18 cellular contexts compared by ENCODE assay signal in the genomic region with DNA sequence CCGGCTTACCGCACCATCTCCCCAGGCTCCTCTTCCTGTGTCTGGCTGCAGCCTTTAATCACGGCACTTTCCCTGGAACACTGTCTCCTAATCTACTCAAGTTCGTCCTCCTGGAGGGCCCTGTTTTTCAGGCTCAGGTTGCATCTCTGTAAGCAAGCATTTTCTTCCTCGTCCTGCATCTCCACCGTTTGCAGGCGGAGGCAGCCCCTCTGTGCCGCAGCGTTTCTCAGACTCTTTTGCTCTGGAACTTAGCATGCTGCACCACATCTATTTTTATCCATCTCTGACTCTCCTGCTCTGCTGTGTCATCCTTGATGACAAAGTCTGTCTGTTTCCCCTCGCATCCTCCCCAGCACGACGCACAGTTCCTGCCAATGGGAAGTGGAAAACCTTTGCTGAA.
DNase-seq lines count a peak whose midpoint lies in the region; ATAC-seq and TF ChIP-seq lines count a peak whose summit lies in the region.
"Had no signal": no experiment of that assay in that cellular context is flagged by ENCODE, and none has a peak within 500 bp of the region (broad histone marks: within the 10 kb centered on the region; RNA-seq: fewer than 3 reads in every experiment).

No MANE protein-coding gene starts in this region.

- no peak for TF ChIP-seq CTCF in foreskin fibroblast (IDR thresholded peaks at IDR 0.05; ENCODE audit: low read depth, low read length)

- no peak overlapping the region for H3K4me3 ChIP-seq in foreskin fibroblast (ENCODE audit: low read depth in 1 of 2, low read length in 2 of 2)
- H3K4me3 ChIP-seq: gastroesophageal sphincter, vagina had no signal

- DNase-seq in DMS153 (lab: John Stamatoyannopoulos, UW) (peak; percentile 18), NCI-H187 (lab: John Stamatoyannopoulos, UW) (peak; percentile 46 to 52), cerebellar cortex (ENCODE audit: low spot score) (peak; percentile 90), midbrain (lab: John Stamatoyannopoulos, UW) (peak; percentile 20), foreskin fibroblast (no peak), GM19240 (ENCODE audit: insufficient read length, low spot score) (no peak)
- no peak for DNase-seq in activated CD4-positive, alpha-beta T cell treated with anti-CD3 and anti-CD28 coated beads, Interleukin-2, amount 50 U/mL, for 4 hours
- DNase-seq: activated CD4-positive, alpha-beta T cell treated with anti-CD3 and anti-CD28 coated beads, Interleukin-2, amount 50 U/mL, for 1 hour; aorta; DND-41; NCI-H345; RPMI8226; stimulated activated naive B cell treated with anti-CD40 and anti-IgM and Interleukin-4, amounts not matched to agents 10 μg/mL and 1 μg/mL and 100 μg/mL, for 72 hours; T-helper 2 cell had no signal

- ATAC-seq in HG03342 (IDR thresholded peaks at IDR 0.05; ENCODE audit: unreplicated experiment): no peak
- ATAC-seq: gastroesophageal sphincter; sciatic nerve; stimulated activated naive B cell treated with anti-CD40 and anti-IgM and Interleukin-4, amounts not matched to agents 10 μg/mL and 1 μg/mL and 100 μg/mL, for 72 hours had no signal

Comparison
In these comparisons a context has a peak if more than half of its experiments do, and no peak if none do; other contexts are left out.
1. DNase-seq: peak in DMS153 (single experiment), NCI-H187 (2 of 2), cerebellar cortex (single experiment) and midbrain (single experiment); none in activated CD4-positive, alpha-beta T cell treated with anti-CD3 and anti-CD28 coated beads, Interleukin-2, amount 50 U/mL, for 4 hours (0 of 2), foreskin fibroblast (0 of 2) and GM19240 (single experiment).